Comparison of ENCODE assay signal across 9 cellular contexts in genomic region chr5:172035039-172035438, GRCh38. TPM values are rescaled to one million over a fixed set of nuclear protein-coding genes. Genes with fewer than 3 reads are reported as not detected.
DNase-seq lines count a peak whose midpoint lies in the region; ATAC-seq and TF ChIP-seq lines count a peak whose summit lies in the region.
"Had no signal": no experiment of that assay in that cellular context is flagged by ENCODE, and none has a peak within 500 bp of the region (broad histone marks: within the 10 kb centered on the region; RNA-seq: fewer than 3 reads in every experiment).

No MANE protein-coding gene starts in this region.

- H3K4me1 Mint-ChIP-seq in activated naive CD8-positive, alpha-beta T cell treated with anti-CD3 and anti-CD28 coated beads, Interleukin-2, amount 10 ng/mL, durations not matched to agents 7 days and 5 days: peaks cover 11% of the 10 kb centered on the region

- no peak overlapping the region for H3K4me3 Mint-ChIP-seq in activated naive CD8-positive, alpha-beta T cell treated with anti-CD3 and anti-CD28 coated beads, Interleukin-2, amount 10 ng/mL, durations not matched to agents 7 days and 5 days

- peak overlapping the region; percentile 19 for H3K27ac Mint-ChIP-seq in activated naive CD8-positive, alpha-beta T cell treated with anti-CD3 and anti-CD28 coated beads, Interleukin-2, amount 10 ng/mL, durations not matched to agents 7 days and 5 days

- H3K9me3 Mint-ChIP-seq in activated naive CD8-positive, alpha-beta T cell treated with anti-CD3 and anti-CD28 coated beads, Interleukin-2, amount 10 ng/mL, durations not matched to agents 7 days and 5 days: peaks cover 10% of the 10 kb centered on the region

- H3K27me3 ChIP-seq in brain microvascular endothelial cell (replicated peaks): no peaks in the 10 kb centered on the region
- H3K27me3 ChIP-seq: body of pancreas had no signal

- no peaks in the 10 kb centered on the region for H3K36me3 ChIP-seq in brain microvascular endothelial cell (replicated peaks)

- no peak overlapping the region for H3K27ac ChIP-seq in brain microvascular endothelial cell
- H3K27ac ChIP-seq: body of pancreas had no signal

- ATAC-seq in GM18499 (IDR thresholded peaks at IDR 0.05; ENCODE audit: insufficient read depth, unreplicated experiment): peak; percentile 57
- ATAC-seq in GM19351 (IDR thresholded peaks at IDR 0.05; ENCODE audit: unreplicated experiment): peak; percentile 95
- peak; percentile 94 for ATAC-seq in HG03039 (IDR thresholded peaks at IDR 0.05; ENCODE audit: unreplicated experiment)
- peak; percentile 56 for ATAC-seq in activated naive CD8-positive, alpha-beta T cell treated with anti-CD3 and anti-CD28 coated beads, Interleukin-2, amount 10 ng/mL, durations not matched to agents 7 days and 5 days (ENCODE audit: low read depth)
- ATAC-seq: body of pancreas had no signal

- no peaks in the 10 kb centered on the region for H3K27me3 Mint-ChIP-seq in activated naive CD8-positive, alpha-beta T cell treated with anti-CD3 and anti-CD28 coated beads, Interleukin-2, amount 10 ng/mL, durations not matched to agents 7 days and 5 days

- POLR2A ChIA-PET in activated naive CD8-positive, alpha-beta T cell treated with anti-CD3 and anti-CD28 coated beads, Interleukin-2, amount 10 ng/mL, durations not matched to agents 7 days and 5 days (lab: Charles Lee): no interaction called here

- no peak overlapping the region for H3K4me3 ChIP-seq in brain microvascular endothelial cell (ENCODE audit: low read depth, low read length)
- H3K4me3 ChIP-seq: body of pancreas had no signal

- no peak for TF ChIP-seq CTCF in brain microvascular endothelial cell (IDR thresholded peaks at IDR 0.05; ENCODE audit: low read depth, low read length, missing control alignments)

- peaks cover 18% of the 10 kb centered on the region for H3K36me3 Mint-ChIP-seq in activated naive CD8-positive, alpha-beta T cell treated with anti-CD3 and anti-CD28 coated beads, Interleukin-2, amount 10 ng/mL, durations not matched to agents 7 days and 5 days

- in situ Hi-C loops in brain microvascular endothelial cell (cut with HindIII; ENCODE audit: low pct_ligation_motif_present, low sequenced_read_pairs): no loop called here

- DNase-seq in activated naive CD8-positive, alpha-beta T cell treated with anti-CD3 and anti-CD28 coated beads, Interleukin-2, amount 10 ng/mL, durations not matched to agents 7 days and 5 days: no peak
- DNase-seq in NCI-H2227 treated with DMSO at 0.1 percent for 48 hours (lab: John Stamatoyannopoulos, UW) (no peak), CD1c-positive myeloid dendritic cell (ENCODE audit: extremely low spot score) (no peak), brain microvascular endothelial cell (no peak)
- no peak for DNase-seq in activated CD8-positive, alpha-beta memory T cell treated with anti-CD3 and anti-CD28 coated beads, Interleukin-2, amount 50 U/mL, for 48 hours
- DNase-seq: body of pancreas had no signal

RNA-seq across cellular contexts. Expression of gene FBXW11, which starts 28.6 kb away (rescaled TPM):
- total RNA-seq in activated naive CD8-positive, alpha-beta T cell treated with anti-CD3 and anti-CD28 coated beads, Interleukin-2, amount 10 ng/mL, durations not matched to agents 7 days and 5 days: 10 to 100 TPM; 35.4 to 37.7 TPM
